ENCODE assay signal across 8 cellular contexts in genomic region chr1:205631727-205632373, GRCh38. TPM values are rescaled to one million over a fixed set of nuclear protein-coding genes. Genes with fewer than 3 reads are reported as not detected.
A peak's percentile ranks its signal among the peaks of the same experiment; 100 is the strongest.
DNase-seq lines count a peak whose midpoint lies in the region; ATAC-seq and TF ChIP-seq lines count a peak whose summit lies in the region.

A gene with protein sequence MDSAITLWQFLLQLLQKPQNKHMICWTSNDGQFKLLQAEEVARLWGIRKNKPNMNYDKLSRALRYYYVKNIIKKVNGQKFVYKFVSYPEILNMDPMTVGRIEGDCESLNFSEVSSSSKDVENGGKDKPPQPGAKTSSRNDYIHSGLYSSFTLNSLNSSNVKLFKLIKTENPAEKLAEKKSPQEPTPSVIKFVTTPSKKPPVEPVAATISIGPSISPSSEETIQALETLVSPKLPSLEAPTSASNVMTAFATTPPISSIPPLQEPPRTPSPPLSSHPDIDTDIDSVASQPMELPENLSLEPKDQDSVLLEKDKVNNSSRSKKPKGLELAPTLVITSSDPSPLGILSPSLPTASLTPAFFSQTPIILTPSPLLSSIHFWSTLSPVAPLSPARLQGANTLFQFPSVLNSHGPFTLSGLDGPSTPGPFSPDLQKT (minus strand): TSS chr1:205632011. CDS start chr1:205623882, 8,129 bp downstream.

- no peaks in the 10 kb centered on the region for H3K9me3 Mint-ChIP-seq in activated naive CD8-positive, alpha-beta T cell treated with anti-CD3 and anti-CD28 coated beads for 36 hours

- H3K36me3 Mint-ChIP-seq in activated naive CD8-positive, alpha-beta T cell treated with anti-CD3 and anti-CD28 coated beads for 36 hours, result peaks cover 31% of the 10 kb centered on the region

- H3K4me3 ChIP-seq in GM12864 (ENCODE audit: low read depth, low read length) (peak within 1 kb of the TSS; percentile 88), ovary (peak within 1 kb of the TSS; percentile 72), thyroid gland (replicated peaks in 1 of 3) (peak within 1 kb of the TSS in 2 of 3 donors; percentile 42 to 78)

- no peaks in the 10 kb centered on the region for H3K9me3 ChIP-seq in ovary
- no peaks in the 10 kb centered on the region for H3K9me3 ChIP-seq in thyroid gland

- TF ChIP-seq CTCF in GM12864 (IDR thresholded peaks at IDR 0.05; ENCODE audit: low read depth, low read length, missing control alignments) (peak; percentile 76), ovary (IDR thresholded peaks at IDR 0.05) (peak in 2 of 3 donors; percentile 75 to 91), thyroid gland (IDR thresholded peaks at IDR 0.05) (peak; percentile 28 to 85 (median 65))

- H3K27me3 ChIP-seq in ovary (no peaks in the 10 kb centered on the region), thyroid gland (no peaks in the 10 kb centered on the region)

- DNase-seq in GM12864 (ENCODE audit: low read depth), result peak; percentile 95
- peak; percentile 98 for DNase-seq in NCI-H1105 (lab: John Stamatoyannopoulos, UW)
- DNase-seq in SKM-1 treated with dmso at 0.1 percent for 144 hours (lab: John Stamatoyannopoulos, UW; ENCODE audit: unreplicated experiment), result peak; percentile 99
- DNase-seq in activated naive CD8-positive, alpha-beta T cell treated with anti-CD3 and anti-CD28 coated beads for 36 hours, result peak; percentile 100
- DNase-seq in head of caudate nucleus, result peak; percentile 94 to 100 (median 99)
- DNase-seq in ovary, result peak; percentile 99
- peak; percentile 98 to 99 for DNase-seq in thyroid gland

- peak within 1 kb of the TSS; percentile 97 for H3K27ac Mint-ChIP-seq in activated naive CD8-positive, alpha-beta T cell treated with anti-CD3 and anti-CD28 coated beads for 36 hours

- intact Hi-C loops in head of caudate nucleus (cut with DNase I), result loop anchor here (2.0 kb wide), 2 partner anchors 43 to 103 kb away; no protein-coding TSS in a partner anchor
- intact Hi-C loops in ovary (cut with DNase I), result loop anchor here in 2 of 4 donors (2.0 to 10.0 kb wide), 4 partner anchors 39 to 107 kb away; no protein-coding TSS in a partner anchor
- intact Hi-C loops in thyroid gland (cut with DNase I), result loop anchor here (5.0 kb wide), 1 partner anchor 40 kb away; no protein-coding TSS in a partner anchor

- peaks cover 38% of the 10 kb centered on the region for H3K4me1 Mint-ChIP-seq in activated naive CD8-positive, alpha-beta T cell treated with anti-CD3 and anti-CD28 coated beads for 36 hours

- 0% methylated on average over 27 to 82 of the region's 82 CpGs for WGBS in ovary, 3 donors
- 0% methylated on average over 1 to 2 of the region's 82 CpGs for WGBS in thyroid gland, 2 donors

- peak within 1 kb of the TSS; percentile 92 for H3K4me3 Mint-ChIP-seq in activated naive CD8-positive, alpha-beta T cell treated with anti-CD3 and anti-CD28 coated beads for 36 hours

- TF ChIP-seq POLR2A in ovary (IDR thresholded peaks at IDR 0.05), result peak; percentile 95
- TF ChIP-seq POLR2A in thyroid gland (IDR thresholded peaks at IDR 0.05), result peak; percentile 58 to 94

- no peaks in the 10 kb centered on the region for H3K36me3 ChIP-seq in ovary
- no peaks in the 10 kb centered on the region for H3K36me3 ChIP-seq in thyroid gland

- peak; percentile 79 for ATAC-seq in HG02623 (IDR thresholded peaks at IDR 0.05; ENCODE audit: unreplicated experiment)

- H3K27me3 Mint-ChIP-seq in activated naive CD8-positive, alpha-beta T cell treated with anti-CD3 and anti-CD28 coated beads for 36 hours, result peaks cover 2% of the 10 kb centered on the region

- H3K27ac ChIP-seq in ovary, result peak within 1 kb of the TSS; percentile 92 to 97
- H3K27ac ChIP-seq in thyroid gland, result peak within 1 kb of the TSS; percentile 88 to 96 (median 94)

- no peak for TF ChIP-seq EP300 in ovary (IDR thresholded peaks at IDR 0.05)

- peaks cover 2% of the 10 kb centered on the region for H3K4me1 ChIP-seq in ovary (ENCODE audit: insufficient read depth)
- peaks cover 19 to 20% of the 10 kb centered on the region in 2 donors for H3K4me1 ChIP-seq in thyroid gland

RNA-seq across cellular contexts. Expression of the gene that starts here (rescaled TPM):
- total RNA-seq in activated naive CD8-positive, alpha-beta T cell treated with anti-CD3 and anti-CD28 coated beads for 36 hours, result 10 to 100 TPM; 71.0 to 76.9 TPM
- total RNA-seq in ovary (10 to 100 TPM; 16.3 to 69.5 (median 55.1) TPM), thyroid gland (10 to 100 TPM; 18.0 to 33.9 (median 28.4) TPM)
- 10 to 100 TPM in 1 of 2 donors, 1 to 10 TPM in 1; 5.8 to 14.0 TPM for polyA plus RNA-seq in ovary

Comparison
In these comparisons a context has a peak if more than half of its experiments do, and no peak if none do; other contexts are left out.
1. Peak in every context shown above with its lines: DNase-seq, ATAC-seq, H3K4me3 ChIP-seq and H3K27ac ChIP-seq.